Comparison of ENCODE assay signal across 15 cellular contexts in genomic region chr12:74105434-74105833, GRCh38.
"Had no signal": no experiment of that assay in that cellular context is flagged by ENCODE, and none has a peak within 500 bp of the region (broad histone marks: within the 10 kb centered on the region; RNA-seq: fewer than 3 reads in every experiment).

No MANE protein-coding gene starts in this region.

- H3K27ac Mint-ChIP-seq: activated CD8-positive, alpha-beta memory T cell treated with anti-CD3 and anti-CD28 coated beads, Interleukin-2, amount 10 ng/mL, durations not matched to agents 7 days and 5 days; activated naive CD4-positive, alpha-beta T cell treated with anti-CD3 and anti-CD28 coated beads, Interleukin-2, amount 50 U/mL, for 24 hours; activated T-cell treated with anti-CD3 and anti-CD28 coated beads, Interleukin-2, amount 50 U/mL, for 24 hours had no signal

- H3K4me3 Mint-ChIP-seq: activated CD8-positive, alpha-beta memory T cell treated with anti-CD3 and anti-CD28 coated beads, Interleukin-2, amount 10 ng/mL, durations not matched to agents 7 days and 5 days; activated naive CD4-positive, alpha-beta T cell treated with anti-CD3 and anti-CD28 coated beads, Interleukin-2, amount 50 U/mL, for 24 hours; activated T-cell treated with anti-CD3 and anti-CD28 coated beads, Interleukin-2, amount 50 U/mL, for 24 hours had no signal

- H3K27me3 Mint-ChIP-seq: activated CD8-positive, alpha-beta memory T cell treated with anti-CD3 and anti-CD28 coated beads, Interleukin-2, amount 10 ng/mL, durations not matched to agents 7 days and 5 days; activated naive CD4-positive, alpha-beta T cell treated with anti-CD3 and anti-CD28 coated beads, Interleukin-2, amount 50 U/mL, for 24 hours; activated T-cell treated with anti-CD3 and anti-CD28 coated beads, Interleukin-2, amount 50 U/mL, for 24 hours had no signal

- ATAC-seq: activated CD8-positive, alpha-beta memory T cell treated with anti-CD3 and anti-CD28 coated beads, Interleukin-2, amount 10 ng/mL, durations not matched to agents 7 days and 5 days; heart right ventricle; left ventricle myocardium superior; pancreas had no signal

- H3K27ac ChIP-seq: dorsolateral prefrontal cortex, heart right ventricle, pancreas, skin epidermis, thyroid gland, uterus had no signal

- H3K36me3 ChIP-seq: heart right ventricle, pancreas, thyroid gland, uterus had no signal

- H3K36me3 Mint-ChIP-seq: activated CD8-positive, alpha-beta memory T cell treated with anti-CD3 and anti-CD28 coated beads, Interleukin-2, amount 10 ng/mL, durations not matched to agents 7 days and 5 days; activated naive CD4-positive, alpha-beta T cell treated with anti-CD3 and anti-CD28 coated beads, Interleukin-2, amount 50 U/mL, for 24 hours had no signal

- H3K4me3 ChIP-seq: dorsolateral prefrontal cortex, heart right ventricle, pancreas, skin epidermis, thyroid gland, uterus had no signal

- H3K9me3 ChIP-seq: heart right ventricle, pancreas, thyroid gland, uterus had no signal

- H3K9me3 Mint-ChIP-seq: activated naive CD4-positive, alpha-beta T cell treated with anti-CD3 and anti-CD28 coated beads, Interleukin-2, amount 50 U/mL, for 24 hours; activated T-cell treated with anti-CD3 and anti-CD28 coated beads, Interleukin-2, amount 50 U/mL, for 24 hours had no signal

- H3K27me3 ChIP-seq: dorsolateral prefrontal cortex, heart right ventricle, pancreas, thyroid gland, uterus had no signal

- FAIRE-seq: endometrium, frontal cortex, kidney, pancreas had no signal

- H3K4me1 Mint-ChIP-seq: activated CD8-positive, alpha-beta memory T cell treated with anti-CD3 and anti-CD28 coated beads, Interleukin-2, amount 10 ng/mL, durations not matched to agents 7 days and 5 days; activated naive CD4-positive, alpha-beta T cell treated with anti-CD3 and anti-CD28 coated beads, Interleukin-2, amount 50 U/mL, for 24 hours had no signal

- DNase-seq: activated CD4-positive, alpha-beta T cell treated with anti-CD3 and anti-CD28 coated beads, Interleukin-2, amount 50 U/mL, for 4 hours; activated CD8-positive, alpha-beta memory T cell treated with anti-CD3 and anti-CD28 coated beads, Interleukin-2, amount 10 ng/mL, durations not matched to agents 7 days and 5 days; activated effector memory CD4-positive, alpha-beta T cell treated with Interleukin-2 at 50 U/mL for 16 hours; activated T-cell treated with anti-CD3 and anti-CD28 coated beads, Interleukin-2, amount 50 U/mL, for 24 hours; dorsolateral prefrontal cortex; heart right ventricle; kidney; left ventricle myocardium superior; pancreas; thyroid gland; uterus had no signal

- H3K4me1 ChIP-seq: heart right ventricle, pancreas, thyroid gland, uterus had no signal
